Comparison of ENCODE assay signal across 8 cellular contexts in genomic region chr7:66996444-66997191, GRCh38. TPM values are rescaled to one million over a fixed set of nuclear protein-coding genes. Genes with fewer than 3 reads are reported as not detected.
DNase-seq lines count a peak whose midpoint lies in the region; TF ChIP-seq lines count a peak whose summit lies in the region.
"Not testable (repeated sequence)": the region's sequence is repeated elsewhere in the genome, so short reads cannot be mapped to it uniquely, and the experiment has no call there.

A gene with protein sequence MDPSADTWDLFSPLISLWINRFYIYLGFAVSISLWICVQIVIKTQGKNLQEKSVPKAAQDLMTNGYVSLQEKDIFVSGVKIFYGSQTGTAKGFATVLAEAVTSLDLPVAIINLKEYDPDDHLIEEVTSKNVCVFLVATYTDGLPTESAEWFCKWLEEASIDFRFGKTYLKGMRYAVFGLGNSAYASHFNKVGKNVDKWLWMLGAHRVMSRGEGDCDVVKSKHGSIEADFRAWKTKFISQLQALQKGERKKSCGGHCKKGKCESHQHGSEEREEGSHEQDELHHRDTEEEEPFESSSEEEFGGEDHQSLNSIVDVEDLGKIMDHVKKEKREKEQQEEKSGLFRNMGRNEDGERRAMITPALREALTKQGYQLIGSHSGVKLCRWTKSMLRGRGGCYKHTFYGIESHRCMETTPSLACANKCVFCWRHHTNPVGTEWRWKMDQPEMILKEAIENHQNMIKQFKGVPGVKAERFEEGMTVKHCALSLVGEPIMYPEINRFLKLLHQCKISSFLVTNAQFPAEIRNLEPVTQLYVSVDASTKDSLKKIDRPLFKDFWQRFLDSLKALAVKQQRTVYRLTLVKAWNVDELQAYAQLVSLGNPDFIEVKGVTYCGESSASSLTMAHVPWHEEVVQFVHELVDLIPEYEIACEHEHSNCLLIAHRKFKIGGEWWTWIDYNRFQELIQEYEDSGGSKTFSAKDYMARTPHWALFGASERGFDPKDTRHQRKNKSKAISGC (plus strand): TSS chr7:66996833. CDS start chr7:66996979, 146 bp downstream.

- H3K36me3 Mint-ChIP-seq in H9 (ENCODE audit: insufficient read depth in 1 of 3, low read depth in 3 of 3): peaks cover 12 to 30% (median 22%) of the 10 kb centered on the region in 3 experiments; a peak in 6 of 7 replicates
- peaks cover 16% of the 10 kb centered on the region for H3K36me3 Mint-ChIP-seq in nephron (ENCODE audit: low read depth)
- peaks cover 25% of the 10 kb centered on the region for H3K36me3 Mint-ChIP-seq in stimulated activated naive CD8-positive, alpha-beta T cell treated with anti-CD3 and anti-CD28 coated beads, Interleukin-15, Interleukin-2, amounts not matched to agents 100 ng/mL and 50 ng/mL, for 24 hours (ENCODE audit: low read depth)

- H2BK120ac ChIP-seq in H9 (ENCODE audit: low read depth, low read length, poor library complexity, severe bottlenecking): not testable (repeated sequence)

- H3K27me3 ChIP-seq in H9 (ENCODE audit: insufficient read depth, low read length); MG63: not testable (repeated sequence)

- H3T11ph ChIP-seq in H9 (ENCODE audit: low read length): not testable (repeated sequence)

- H3K36me3 ChIP-seq in MG63: not testable (repeated sequence)

- H3K9me3 ChIP-seq in H9 (ENCODE audit: control insufficient read depth, low read depth, low read length); MG63: not testable (repeated sequence)

- not testable (repeated sequence) for H3K9me3 Mint-ChIP-seq in H9; nephron; stimulated activated naive CD8-positive, alpha-beta T cell treated with anti-CD3 and anti-CD28 coated beads, Interleukin-15, Interleukin-2, amounts not matched to agents 100 ng/mL and 50 ng/mL, for 24 hours

- H2BK12ac ChIP-seq in H9 (ENCODE audit: insufficient read length, low read depth, low read length): not testable (repeated sequence)

- H2AFZ ChIP-seq in H9 (ENCODE audit: low read length): not testable (repeated sequence)

- H3K4me3 Mint-ChIP-seq in H9: peak within 1 kb of the TSS; percentile 98
- peak within 1 kb of the TSS; percentile 91 to 98 (median 98) for H3K4me3 Mint-ChIP-seq in nephron
- H3K4me3 Mint-ChIP-seq in stimulated activated naive CD8-positive, alpha-beta T cell treated with anti-CD3 and anti-CD28 coated beads, Interleukin-15, Interleukin-2, amounts not matched to agents 100 ng/mL and 50 ng/mL, for 24 hours: peak within 1 kb of the TSS; percentile 100

- not testable (repeated sequence) for H3K79me2 ChIP-seq in H9 (ENCODE audit: insufficient read depth, low read length)

- WGBS in H9 (ENCODE audit: extremely low coverage, insufficient read length, low lambda C conversion rate): no CpG with 5 or more reads among the region's 44 CpGs

- peak within 1 kb of the TSS; percentile 74 for H3K9ac ChIP-seq in H9 (ENCODE audit: extremely low read depth, insufficient read length, low read length)

- H4K91ac ChIP-seq in H9 (ENCODE audit: insufficient read length, low read depth, low read length): not testable (repeated sequence)

- not testable (repeated sequence) for H2BK5ac ChIP-seq in H9 (ENCODE audit: insufficient read length, low read length)

- H4K8ac ChIP-seq in H9 (replicated peaks; ENCODE audit: insufficient read length, low read depth, low read length): not testable (repeated sequence)

- DNase-seq in ELF-1 (ENCODE audit: low read depth, low spot score) (peak; percentile 100), H9 (peak; percentile 99), MG63 (peak; percentile 96), SHP77 treated with DMSO at 0.1 percent for 48 hours (lab: John Stamatoyannopoulos, UW) (peak; percentile 99), fibroblast of the aortic adventitia (ENCODE audit: low read depth) (peak; percentile 97)
- peak; percentile 99 for DNase-seq in activated effector memory CD4-positive, alpha-beta T cell treated with anti-CD3 and anti-CD28 coated beads, Interleukin-2, amount 50 U/mL, for 16 hours

- H3K4me3 ChIP-seq in MG63: peak within 1 kb of the TSS; percentile 82
- H3K4me3 ChIP-seq in fibroblast of the aortic adventitia (ENCODE audit: low read depth, low read length): peak within 1 kb of the TSS; percentile 86

- not testable (repeated sequence) for H4K20me1 ChIP-seq in H9 (ENCODE audit: control insufficient read depth, insufficient read depth, insufficient read length)

- H3K4me1 Mint-ChIP-seq in H9: peaks cover 8 to 13% of the 10 kb centered on the region in 2 experiments
- H3K4me1 Mint-ChIP-seq in nephron: not testable (repeated sequence)
- H3K4me1 Mint-ChIP-seq in stimulated activated naive CD8-positive, alpha-beta T cell treated with anti-CD3 and anti-CD28 coated beads, Interleukin-15, Interleukin-2, amounts not matched to agents 100 ng/mL and 50 ng/mL, for 24 hours (ENCODE audit: low read depth): peaks cover 42% of the 10 kb centered on the region

- H3K4me1 ChIP-seq in H9 (ENCODE audit: insufficient read depth, low read length): not testable (repeated sequence)

- H3K27me3 Mint-ChIP-seq in H9 (ENCODE audit: low read depth); nephron (ENCODE audit: low read depth); stimulated activated naive CD8-positive, alpha-beta T cell treated with anti-CD3 and anti-CD28 coated beads, Interleukin-15, Interleukin-2, amounts not matched to agents 100 ng/mL and 50 ng/mL, for 24 hours: not testable (repeated sequence)

- not testable (repeated sequence) for H3K4ac ChIP-seq in H9 (ENCODE audit: low read depth, low read length)

- not testable (repeated sequence) for H2BK20ac ChIP-seq in H9 (ENCODE audit: low read depth, low read length, poor library complexity, severe bottlenecking)

- peak within 1 kb of the TSS; percentile 53 for H3K4me2 ChIP-seq in H9 (ENCODE audit: insufficient read depth, insufficient read length, low read length)

- H3K27ac Mint-ChIP-seq in H9 (peak within 1 kb of the TSS; percentile 98), nephron (peak within 1 kb of the TSS; percentile 90 to 100 (median 97))
- peak within 1 kb of the TSS; percentile 98 for H3K27ac Mint-ChIP-seq in stimulated activated naive CD8-positive, alpha-beta T cell treated with anti-CD3 and anti-CD28 coated beads, Interleukin-15, Interleukin-2, amounts not matched to agents 100 ng/mL and 50 ng/mL, for 24 hours

- not testable (repeated sequence) for H3K27ac ChIP-seq in H9 (ENCODE audit: insufficient read length, low read depth, low read length)

- not testable (repeated sequence) for H4K5ac ChIP-seq in H9 (ENCODE audit: insufficient read length, low read depth, low read length)

- not testable (repeated sequence) for H3K79me1 ChIP-seq in H9 (ENCODE audit: insufficient read depth, low read depth, low read length, poor library complexity, severe bottlenecking)

- not testable (repeated sequence) for H3K18ac ChIP-seq in H9 (ENCODE audit: insufficient read length, low read depth, low read length)

- not testable (repeated sequence) for H3K14ac ChIP-seq in H9 (ENCODE audit: insufficient read depth, low read length)

- not testable (repeated sequence) for H3K56ac ChIP-seq in H9 (ENCODE audit: insufficient read length, low read depth, low read length)

- H3K23ac ChIP-seq in H9 (ENCODE audit: insufficient read length, low read depth, low read length): not testable (repeated sequence)

- H2AK5ac ChIP-seq in H9 (ENCODE audit: insufficient read length, low read length): not testable (repeated sequence)

- TF ChIP-seq CTCF in H9 (conservative IDR thresholded peaks at IDR 0.05); fibroblast of the aortic adventitia (IDR thresholded peaks at IDR 0.05; ENCODE audit: insufficient read depth, low read length); nephron (IDR thresholded peaks at IDR 0.05; ENCODE audit: unreplicated experiment in 3 of 3): not testable (repeated sequence)

- not testable (repeated sequence) for H2BK15ac ChIP-seq in H9 (ENCODE audit: low read depth, low read length)

- H3K23me2 ChIP-seq in H9 (ENCODE audit: insufficient read length, low read depth, low read length, poor library complexity, severe bottlenecking): not testable (repeated sequence)

RNA-seq across cellular contexts. Expression of the gene that starts here (rescaled TPM):
- total RNA-seq in H9 (2021) (21.9 and 22.3 TPM in 2 replicates), fibroblast of the aortic adventitia (ENCODE audit: low replicate concordance) (15.0 and 26.5 TPM in 2 replicates)
- total RNA-seq in MG63 (2014; rRNA removed; shearing (Covaris generic); ENCODE audit: low replicate concordance): 3.9 and 6.8 TPM in 2 replicates
